18 cellular contexts compared by ENCODE assay signal in genomic region chr12:75945581-75945980, GRCh38.
DNase-seq lines count a peak whose midpoint lies in the region; ATAC-seq, FAIRE-seq and TF ChIP-seq lines count a peak whose summit lies in the region.
"Had no signal": no experiment of that assay in that cellular context is flagged by ENCODE, and none has a peak within 500 bp of the region (broad histone marks: within the 10 kb centered on the region; RNA-seq: fewer than 3 reads in every experiment).

No MANE protein-coding gene starts in this region.

- no TSS peak for BruUV-seq in PC-3 (replicated peaks; lab: Mats Ljungman, UMichigan)

- WGBS in mesodermal cell (ENCODE audit: insufficient coverage in 2 of 2), 2 experiments: 88 to 90% methylated on average over 3 of the region's 4 CpGs

- ATAC-seq in activated CD8-positive, alpha-beta memory T cell treated with anti-CD3 and anti-CD28 coated beads, Interleukin-2, amount 10 ng/mL, durations not matched to agents 7 days and 5 days: no peak
- ATAC-seq in PC-3 (no peak), GM18519 (IDR thresholded peaks at IDR 0.05; ENCODE audit: low FRiP score, unreplicated experiment) (no peak)
- ATAC-seq: CD8-positive, alpha-beta T cell had no signal

- H3K4me3 ChIP-seq in PC-3 (ENCODE audit: low read length): no peak overlapping the region
- no peak overlapping the region for H3K4me3 ChIP-seq in astrocyte (ENCODE audit: insufficient read depth, low read depth, low read length)
- no peak overlapping the region for H3K4me3 ChIP-seq in mesodermal cell (ENCODE audit: extremely low read depth, insufficient read depth, low read length, poor library complexity, severe bottlenecking)

- H3K9me3 Mint-ChIP-seq in activated CD8-positive, alpha-beta memory T cell treated with anti-CD3 and anti-CD28 coated beads, Interleukin-2, amount 10 ng/mL, durations not matched to agents 7 days and 5 days (ENCODE audit: low read depth): no peaks in the 10 kb centered on the region
- H3K9me3 Mint-ChIP-seq in astrocyte (ENCODE audit: unreplicated experiment) (peaks cover 3% of the 10 kb centered on the region), glutamatergic neuron (ENCODE audit: unreplicated experiment) (peaks cover 1% of the 10 kb centered on the region)
- H3K9me3 Mint-ChIP-seq: CD8-positive, alpha-beta T cell had no signal

- no peaks in the 10 kb centered on the region for H4K20me1 ChIP-seq in PC-3 (ENCODE audit: low read length)
- no peaks in the 10 kb centered on the region for H4K20me1 ChIP-seq in astrocyte (ENCODE audit: insufficient read depth, low read length)

- H3K9me3 ChIP-seq in PC-3 (ENCODE audit: low read length) (no peaks in the 10 kb centered on the region), astrocyte (ENCODE audit: insufficient read depth, low read depth, low read length) (no peaks in the 10 kb centered on the region), mesodermal cell (ENCODE audit: control insufficient read depth, low read length) (peaks cover under 1% of the 10 kb centered on the region)

- H3K4me3 Mint-ChIP-seq in activated CD8-positive, alpha-beta memory T cell treated with anti-CD3 and anti-CD28 coated beads, Interleukin-2, amount 10 ng/mL, durations not matched to agents 7 days and 5 days: no peak overlapping the region
- H3K4me3 Mint-ChIP-seq in astrocyte (ENCODE audit: unreplicated experiment) (no peak overlapping the region), glutamatergic neuron (ENCODE audit: unreplicated experiment) (no peak overlapping the region)
- H3K4me3 Mint-ChIP-seq: CD8-positive, alpha-beta T cell had no signal

- no peaks in the 10 kb centered on the region for H3K79me2 ChIP-seq in PC-3 (ENCODE audit: low read length)
- no peaks in the 10 kb centered on the region for H3K79me2 ChIP-seq in astrocyte (ENCODE audit: insufficient read depth, low read length)

- TF ChIP-seq CTCF in PC-3 (conservative IDR thresholded peaks at IDR 0.05; ENCODE audit: low read depth, low read length) (no peak), astrocyte (IDR thresholded peaks at IDR 0.05; ENCODE audit: insufficient read depth, low read depth, low read length) (no peak), glutamatergic neuron (IDR thresholded peaks at IDR 0.05; ENCODE audit: partially characterized antibody, unreplicated experiment) (no peak)

- DNase-seq in activated CD8-positive, alpha-beta memory T cell treated with anti-CD3 and anti-CD28 coated beads, Interleukin-2, amount 10 ng/mL, durations not matched to agents 7 days and 5 days: no peak
- DNase-seq in activated CD8-positive, alpha-beta memory T cell treated with anti-CD3 and anti-CD28 coated beads, Interleukin-2, amount 50 U/mL, for 48 hours: no peak
- DNase-seq in PC-3: no peak
- no peak for DNase-seq in astrocyte (ENCODE audit: low read depth)
- DNase-seq in NCI-H2107 treated with DMSO at 0.1 percent for 48 hours (lab: John Stamatoyannopoulos, UW; ENCODE audit: unreplicated experiment): no peak
- no peak for DNase-seq in glutamatergic neuron
- DNase-seq: activated T-cell treated with anti-CD3 and anti-CD28 coated beads, Interleukin-2, amount 50 U/mL, for 1 hour; aorta; CD8-positive, alpha-beta T cell; EL; GOT3; MV-4-11; NCI-H774; RPMI8226; stimulated activated CD4-positive, alpha-beta T cell treated with anti-CD3 and anti-CD28 coated beads, Interleukin-4, amount 100 ng/mL, for 4 hours had no signal

- no peaks in the 10 kb centered on the region for H3K36me3 ChIP-seq in PC-3 (ENCODE audit: low read depth, low read length)
- no peaks in the 10 kb centered on the region for H3K36me3 ChIP-seq in astrocyte (ENCODE audit: insufficient read depth, low read length)
- H3K36me3 ChIP-seq in mesodermal cell (ENCODE audit: control insufficient read depth, insufficient read depth, low read length): no peaks in the 10 kb centered on the region

- POLR2A ChIA-PET in PC-3 (lab: Charles Lee; ENCODE audit: unreplicated experiment): no interaction called here

- peak overlapping the region; percentile 70 for H3K9ac ChIP-seq in PC-3 (ENCODE audit: low read length)
- H3K9ac ChIP-seq in astrocyte (ENCODE audit: low read length): peak overlapping the region; percentile 57

- H3K4me2 ChIP-seq in PC-3 (ENCODE audit: low read length) (peak overlapping the region; percentile 62; the same call in 1 of the 2 replicates), astrocyte (ENCODE audit: low read length) (peak overlapping the region; percentile 76)

- H3K4me1 ChIP-seq in PC-3 (ENCODE audit: insufficient read depth, low read length): peaks cover 24% of the 10 kb centered on the region
- H3K4me1 ChIP-seq in astrocyte (ENCODE audit: insufficient read depth, low read length): peaks cover 21% of the 10 kb centered on the region
- H3K4me1 ChIP-seq in mesodermal cell (ENCODE audit: control insufficient read depth, insufficient read depth, low read length, poor library complexity, severe bottlenecking): peaks cover 15% of the 10 kb centered on the region

- peaks cover 6% of the 10 kb centered on the region for H3F3A ChIP-seq in PC-3 (ENCODE audit: low read length, unreplicated experiment)

- H3K27ac ChIP-seq in PC-3 (ENCODE audit: low read length) (peak overlapping the region; percentile 98), astrocyte (ENCODE audit: low read depth, low read length) (peak overlapping the region; percentile 84), mesodermal cell (ENCODE audit: low read depth, low read length, severe bottlenecking) (peak overlapping the region; percentile 92)

- peaks cover 36% of the 10 kb centered on the region for H3K4me1 Mint-ChIP-seq in activated CD8-positive, alpha-beta memory T cell treated with anti-CD3 and anti-CD28 coated beads, Interleukin-2, amount 10 ng/mL, durations not matched to agents 7 days and 5 days
- H3K4me1 Mint-ChIP-seq in astrocyte (ENCODE audit: low read depth, unreplicated experiment): peaks cover 20% of the 10 kb centered on the region
- no peaks in the 10 kb centered on the region for H3K4me1 Mint-ChIP-seq in glutamatergic neuron (ENCODE audit: low read depth, unreplicated experiment)

- H3K36me3 Mint-ChIP-seq in activated CD8-positive, alpha-beta memory T cell treated with anti-CD3 and anti-CD28 coated beads, Interleukin-2, amount 10 ng/mL, durations not matched to agents 7 days and 5 days: peaks cover 9% of the 10 kb centered on the region
- no peaks in the 10 kb centered on the region for H3K36me3 Mint-ChIP-seq in astrocyte (ENCODE audit: low read depth, unreplicated experiment)
- peaks cover 2% of the 10 kb centered on the region for H3K36me3 Mint-ChIP-seq in glutamatergic neuron (ENCODE audit: unreplicated experiment)
- H3K36me3 Mint-ChIP-seq: CD8-positive, alpha-beta T cell had no signal

- CTCF ChIA-PET in activated CD8-positive, alpha-beta memory T cell treated with anti-CD3 and anti-CD28 coated beads, Interleukin-2, amount 10 ng/mL, durations not matched to agents 7 days and 5 days (lab: Charles Lee): interaction anchor here (1.2 to 2.7 kb wide), 4 partner anchors 11 to 89 kb away, joined by 3 to 10 read pairs (median 6); partner anchors contain the start of gene PHLDA1
- CTCF ChIA-PET in PC-3 (lab: Charles Lee): no interaction called here

- H2AFZ ChIP-seq in PC-3 (ENCODE audit: low read length) (no peak overlapping the region), astrocyte (ENCODE audit: low read depth, low read length) (no peak overlapping the region)

- FAIRE-seq in astrocyte (lab: Jason Lieb, UNC): no peak
- FAIRE-seq: colon had no signal

- H3K27me3 ChIP-seq in PC-3 (ENCODE audit: low read length) (no peaks in the 10 kb centered on the region), astrocyte (ENCODE audit: insufficient read depth, low read length) (no peaks in the 10 kb centered on the region)

- no peaks in the 10 kb centered on the region for H3K9me2 ChIP-seq in PC-3 (replicated peaks; ENCODE audit: low read length)

- intact Hi-C loops in PC-3 (cut with micrococcal nuclease): loop anchor here (2.0 kb wide), 3 partner anchors 121 to 221 kb away; no protein-coding TSS in a partner anchor

- H3K27ac Mint-ChIP-seq in activated CD8-positive, alpha-beta memory T cell treated with anti-CD3 and anti-CD28 coated beads, Interleukin-2, amount 10 ng/mL, durations not matched to agents 7 days and 5 days: peak overlapping the region; percentile 99
- H3K27ac Mint-ChIP-seq in astrocyte (ENCODE audit: unreplicated experiment): peak overlapping the region; percentile 92
- H3K27ac Mint-ChIP-seq in glutamatergic neuron (ENCODE audit: unreplicated experiment): no peak overlapping the region
- H3K27ac Mint-ChIP-seq: CD8-positive, alpha-beta T cell had no signal

- no peaks in the 10 kb centered on the region for H3K27me3 Mint-ChIP-seq in activated CD8-positive, alpha-beta memory T cell treated with anti-CD3 and anti-CD28 coated beads, Interleukin-2, amount 10 ng/mL, durations not matched to agents 7 days and 5 days
- H3K27me3 Mint-ChIP-seq in astrocyte (ENCODE audit: low read depth, unreplicated experiment): no peaks in the 10 kb centered on the region
- no peaks in the 10 kb centered on the region for H3K27me3 Mint-ChIP-seq in glutamatergic neuron (ENCODE audit: unreplicated experiment)
